In the genomic region with DNA sequence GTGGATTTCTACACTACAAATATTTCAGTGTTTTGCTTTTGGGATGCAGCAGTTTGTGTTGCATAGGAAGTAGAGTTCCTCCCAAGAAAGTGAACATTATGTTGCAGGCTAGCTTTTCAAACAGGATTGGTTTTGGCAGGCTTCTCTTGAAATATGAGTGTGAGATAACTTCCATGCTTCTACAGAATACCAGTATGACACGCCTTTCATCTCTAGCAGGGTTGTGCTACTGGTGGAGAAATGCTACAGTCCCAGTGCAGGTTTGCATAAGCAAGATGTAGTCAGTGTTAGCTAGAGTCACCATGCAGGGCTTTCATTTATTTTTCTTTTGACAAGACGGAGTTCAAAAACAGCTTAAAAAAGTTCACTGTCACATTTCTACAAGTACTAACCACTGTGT, we compare ENCODE assay signal across 24 cellular contexts. TPM values are rescaled to one million over a fixed set of nuclear protein-coding genes. Genes with fewer than 3 reads are reported as not detected.
DNase-seq lines count a peak whose midpoint lies in the region; ATAC-seq and TF ChIP-seq lines count a peak whose summit lies in the region.
"Had no signal": no experiment of that assay in that cellular context is flagged by ENCODE, and none has a peak within 500 bp of the region (broad histone marks: within the 10 kb centered on the region; RNA-seq: fewer than 3 reads in every experiment).

No MANE protein-coding gene starts in this region.

- TF ChIP-seq CTCF in PC-3 (conservative IDR thresholded peaks at IDR 0.05; ENCODE audit: low read depth, low read length) (no peak), chondrocyte (IDR thresholded peaks at IDR 0.05) (no peak), left ventricle myocardium inferior (IDR thresholded peaks at IDR 0.05; ENCODE audit: borderline replicate concordance) (no peak)

- H3K4me3 ChIP-seq in PC-3 (ENCODE audit: low read length) = no peak overlapping the region
- H3K4me3 ChIP-seq in left ventricle myocardium inferior = no peak overlapping the region
- H3K4me3 ChIP-seq in rectal smooth muscle tissue (ENCODE audit: low read length) = no peak overlapping the region
- H3K4me3 ChIP-seq: MG63, suprapubic skin, uterus had no signal

- H3K36me3 Mint-ChIP-seq in chondrocyte (ENCODE audit: low read depth) = no peaks in the 10 kb centered on the region
- H3K36me3 Mint-ChIP-seq: activated CD4-positive, alpha-beta memory T cell treated with anti-CD3 and anti-CD28 coated beads for 36 hours; CD4-positive, alpha-beta memory T cell; natural killer cell; stimulated activated effector memory CD8-positive, alpha-beta T cell treated with anti-CD3 and anti-CD28 coated beads, Interleukin-12 subunit alpha, Interleukin-12 subunit beta, amount 100 ng/mL, for 72 hours; WTC11 had no signal

- POLR2A ChIA-PET in PC-3 (lab: Charles Lee; ENCODE audit: unreplicated experiment) = no interaction called here

- no peaks in the 10 kb centered on the region for H3F3A ChIP-seq in PC-3 (ENCODE audit: low read length, unreplicated experiment)

- DNase-seq in PC-3 (peak; percentile 8), chondrocyte (ENCODE audit: low spot score) (no peak), left ventricle myocardium inferior (no peak), ACHN (no peak)
- DNase-seq: activated CD4-positive, alpha-beta memory T cell treated with anti-CD3 and anti-CD28 coated beads for 36 hours; activated effector memory CD4-positive, alpha-beta T cell treated with anti-CD3 and anti-CD28 coated beads, Interleukin-2, amount 50 U/mL, for 16 hours; activated naive CD8-positive, alpha-beta T cell treated with anti-CD3 and anti-CD28 coated beads, Interleukin-2, amount 50 U/mL, for 24 hours; CD4-positive, alpha-beta memory T cell; left cardiac atrium; MG63; natural killer cell; NCI-H1417 treated with DMSO at 0.1 percent for 48 hours; NCI-H2107; NCI-H524; stimulated activated CD4-positive, alpha-beta T cell treated with anti-CD3 and anti-CD28 coated beads, Interleukin-1b, Interleukin-23, amount 100 ng/mL, for 48 hours; T1000; uterus had no signal

- peaks cover 2% of the 10 kb centered on the region for H3K9me3 Mint-ChIP-seq in chondrocyte (ENCODE audit: low read depth)
- H3K9me3 Mint-ChIP-seq: activated CD4-positive, alpha-beta memory T cell treated with anti-CD3 and anti-CD28 coated beads for 36 hours; activated naive CD8-positive, alpha-beta T cell treated with anti-CD3 and anti-CD28 coated beads, Interleukin-2, amount 50 U/mL, for 24 hours; natural killer cell; stimulated activated effector memory CD8-positive, alpha-beta T cell treated with anti-CD3 and anti-CD28 coated beads, Interleukin-12 subunit alpha, Interleukin-12 subunit beta, amount 100 ng/mL, for 72 hours had no signal

- peak overlapping the region; percentile 45 for H3K27ac Mint-ChIP-seq in chondrocyte (ENCODE audit: unreplicated experiment)
- H3K27ac Mint-ChIP-seq: activated CD4-positive, alpha-beta memory T cell treated with anti-CD3 and anti-CD28 coated beads for 36 hours; activated naive CD8-positive, alpha-beta T cell treated with anti-CD3 and anti-CD28 coated beads, Interleukin-2, amount 50 U/mL, for 24 hours; CD4-positive, alpha-beta memory T cell; natural killer cell; stimulated activated effector memory CD8-positive, alpha-beta T cell treated with anti-CD3 and anti-CD28 coated beads, Interleukin-12 subunit alpha, Interleukin-12 subunit beta, amount 100 ng/mL, for 72 hours; WTC11 had no signal

- no peaks in the 10 kb centered on the region for H3K27me3 Mint-ChIP-seq in chondrocyte (ENCODE audit: low read depth)
- H3K27me3 Mint-ChIP-seq: activated naive CD8-positive, alpha-beta T cell treated with anti-CD3 and anti-CD28 coated beads, Interleukin-2, amount 50 U/mL, for 24 hours had no signal

- intact Hi-C loops in PC-3 (cut with micrococcal nuclease) (no loop called here), left ventricle myocardium inferior (cut with micrococcal nuclease) (no loop called here)

- ATAC-seq in PC-3 (no peak), GM21723 (IDR thresholded peaks at IDR 0.05; ENCODE audit: unreplicated experiment) (no peak), HG02623 (IDR thresholded peaks at IDR 0.05; ENCODE audit: unreplicated experiment) (no peak)
- ATAC-seq: activated naive CD8-positive, alpha-beta T cell treated with anti-CD3 and anti-CD28 coated beads, Interleukin-2, amount 50 U/mL, for 24 hours; natural killer cell; stimulated activated effector memory CD8-positive, alpha-beta T cell treated with anti-CD3 and anti-CD28 coated beads, Interleukin-12 subunit alpha, Interleukin-12 subunit beta, amount 100 ng/mL, for 72 hours; WTC11 had no signal

- no peak overlapping the region for H2AFZ ChIP-seq in PC-3 (ENCODE audit: low read length)

- BruUV-seq in PC-3 (replicated peaks; lab: Mats Ljungman, UMichigan) = no TSS peak

- CTCF ChIA-PET in PC-3 (lab: Charles Lee) = no interaction called here

- H3K79me2 ChIP-seq in PC-3 (ENCODE audit: low read length) = no peaks in the 10 kb centered on the region

- H3K27ac ChIP-seq in PC-3 (ENCODE audit: low read length) = no peak overlapping the region
- peak overlapping the region; percentile 91 for H3K27ac ChIP-seq in left ventricle myocardium inferior (replicated peaks)
- peak overlapping the region; percentile 62 for H3K27ac ChIP-seq in rectal smooth muscle tissue (ENCODE audit: low read depth, low read length)
- H3K27ac ChIP-seq: epithelial cell of prostate, suprapubic skin had no signal

- in situ Hi-C loops in ACHN (cut with HindIII; ENCODE audit: low pct_ligation_motif_present, low pct_unique_long_range_greater_than_20kb, low sequenced_read_pairs) = no loop called here

- no peak overlapping the region for H3K4me2 ChIP-seq in PC-3 (ENCODE audit: low read length)

- no peak overlapping the region for H3K4me3 Mint-ChIP-seq in chondrocyte (ENCODE audit: unreplicated experiment)
- H3K4me3 Mint-ChIP-seq: activated CD4-positive, alpha-beta memory T cell treated with anti-CD3 and anti-CD28 coated beads for 36 hours; activated naive CD8-positive, alpha-beta T cell treated with anti-CD3 and anti-CD28 coated beads, Interleukin-2, amount 50 U/mL, for 24 hours; CD4-positive, alpha-beta memory T cell; natural killer cell; stimulated activated effector memory CD8-positive, alpha-beta T cell treated with anti-CD3 and anti-CD28 coated beads, Interleukin-12 subunit alpha, Interleukin-12 subunit beta, amount 100 ng/mL, for 72 hours; WTC11 had no signal

- H3K27me3 ChIP-seq in PC-3 (ENCODE audit: low read length) (no peaks in the 10 kb centered on the region), left ventricle myocardium inferior (ENCODE audit: low read depth) (no peaks in the 10 kb centered on the region), rectal smooth muscle tissue (ENCODE audit: control insufficient read depth, insufficient read depth, low read length) (no peaks in the 10 kb centered on the region)
- H3K27me3 ChIP-seq: MG63, suprapubic skin, uterus had no signal

- H3K9me3 ChIP-seq in PC-3 (ENCODE audit: low read length) (no peaks in the 10 kb centered on the region), left ventricle myocardium inferior (replicated peaks) (peaks cover 12% of the 10 kb centered on the region)
- H3K9me3 ChIP-seq: MG63, suprapubic skin, uterus had no signal

- no peak overlapping the region for H3K9ac ChIP-seq in PC-3 (ENCODE audit: low read length)
- no peak overlapping the region for H3K9ac ChIP-seq in rectal smooth muscle tissue (ENCODE audit: low read length)

- no peaks in the 10 kb centered on the region for H3K9me2 ChIP-seq in PC-3 (replicated peaks; ENCODE audit: low read length)

- H3K4me1 ChIP-seq in PC-3 (ENCODE audit: insufficient read depth, low read length) = peaks cover 46% of the 10 kb centered on the region
- peaks cover 64% of the 10 kb centered on the region for H3K4me1 ChIP-seq in left ventricle myocardium inferior
- H3K4me1 ChIP-seq in rectal smooth muscle tissue (ENCODE audit: control insufficient read depth, insufficient read depth, low read length) = peaks cover 39% of the 10 kb centered on the region

- H3K4me1 Mint-ChIP-seq in chondrocyte (ENCODE audit: low read depth) = peaks cover 72% of the 10 kb centered on the region
- H3K4me1 Mint-ChIP-seq: activated naive CD8-positive, alpha-beta T cell treated with anti-CD3 and anti-CD28 coated beads, Interleukin-2, amount 50 U/mL, for 24 hours; CD4-positive, alpha-beta memory T cell; natural killer cell; stimulated activated effector memory CD8-positive, alpha-beta T cell treated with anti-CD3 and anti-CD28 coated beads, Interleukin-12 subunit alpha, Interleukin-12 subunit beta, amount 100 ng/mL, for 72 hours had no signal

- H3K36me3 ChIP-seq in PC-3 (ENCODE audit: low read depth, low read length) (no peaks in the 10 kb centered on the region), left ventricle myocardium inferior (no peaks in the 10 kb centered on the region), rectal smooth muscle tissue (ENCODE audit: control insufficient read depth, insufficient read depth, low read length) (no peaks in the 10 kb centered on the region)
- H3K36me3 ChIP-seq: MG63, suprapubic skin, uterus had no signal

- H4K20me1 ChIP-seq in PC-3 (ENCODE audit: low read length) = no peaks in the 10 kb centered on the region

RNA-seq across cellular contexts. Expression of gene CAVIN2, which starts 17.1 kb away (rescaled TPM):
- total RNA-seq in PC-3 (2014; rRNA removed) (0.07 TPM in 1 of 2 replicates, not detected in the other), chondrocyte (1.8 to 5.7 TPM (median 2.2 TPM) in 3 replicates), left ventricle myocardium inferior (93.9 TPM)
- total RNA-seq: activated CD4-positive, alpha-beta memory T cell treated with anti-CD3 and anti-CD28 coated beads for 36 hours; CD4-positive, alpha-beta memory T cell had no signal

Comparison
In these comparisons a context has a peak if more than half of its experiments do, and no peak if none do; other contexts are left out.
1. RNA of gene CAVIN2, which starts 17.1 kb away (total RNA-seq): 93.9 TPM in left ventricle myocardium inferior (single experiment); 1.8 to 5.7 TPM in chondrocyte and 0.07 TPM in PC-3; every median in the first group is over 10 times any median in the second.